ENCODE assay signal across 1 cellular context in genomic region chr11:1757861-1758610, GRCh38.
TF ChIP-seq lines count a peak whose summit lies in the region.

No MANE protein-coding gene starts in this region.

TF ChIP-seq in GM12878, 131 proteins besides CTCF, POLR2A, EP300 and RAD21:
- TF ChIP-seq NR2F1 (conservative IDR thresholded peaks at IDR 0.05), result no peak
- no peak for TF ChIP-seq IKZF2 (IDR thresholded peaks at IDR 0.05)
- TF ChIP-seq SRF (IDR thresholded peaks at IDR 0.05; ENCODE audit: low read depth in 2 of 2, low read length in 2 of 2), result no peak
- no peak for TF ChIP-seq CEBPZ (IDR thresholded peaks at IDR 0.05; ENCODE audit: low read depth, low read length)
